10 cellular contexts compared by ENCODE assay signal in the genomic region with DNA sequence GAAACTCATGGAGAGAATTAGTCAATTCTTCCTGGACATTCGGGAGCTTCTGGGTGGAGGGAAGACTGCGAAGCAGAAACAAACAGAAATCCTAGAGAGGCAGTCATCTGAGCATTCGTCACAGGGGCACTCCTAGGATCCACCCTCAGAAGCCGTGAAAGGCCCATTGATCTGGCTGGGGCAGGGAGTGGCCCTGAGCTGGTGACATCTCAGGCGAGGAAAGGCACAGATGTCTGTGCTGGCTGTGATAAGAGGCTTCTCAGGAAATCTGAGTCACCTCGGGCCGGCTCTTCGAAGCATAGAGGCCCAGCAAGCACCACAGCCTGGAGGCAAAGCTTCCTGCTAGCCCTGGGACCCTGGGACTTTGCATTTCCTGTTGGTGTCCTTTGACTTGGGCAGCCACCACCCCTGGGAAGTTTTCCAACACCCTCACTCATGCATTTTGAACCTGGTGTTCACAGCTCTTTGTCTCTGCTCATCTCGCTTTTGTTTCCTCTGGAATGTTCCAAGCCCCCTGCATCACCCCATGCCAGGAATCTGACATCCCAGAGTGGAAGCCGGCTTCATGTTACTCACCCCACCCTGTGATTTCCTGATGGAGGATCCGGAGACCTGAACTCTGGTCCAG. TPM values are rescaled to one million over a fixed set of nuclear protein-coding genes. Genes with fewer than 3 reads are reported as not detected.
DNase-seq lines count a peak whose midpoint lies in the region; ATAC-seq and TF ChIP-seq lines count a peak whose summit lies in the region.
"Had no signal": no experiment of that assay in that cellular context is flagged by ENCODE, and none has a peak within 500 bp of the region (broad histone marks: within the 10 kb centered on the region; RNA-seq: fewer than 3 reads in every experiment).

No MANE protein-coding gene starts in this region.

- no peaks in the 10 kb centered on the region for H3K27me3 Mint-ChIP-seq in neural crest cell (ENCODE audit: low read depth)
- H3K27me3 Mint-ChIP-seq: naive B cell had no signal

- CTCF ChIA-PET in SK-N-SH (lab: Yijun Ruan, JAX), result interaction anchor here (1.7 to 2.9 kb wide), 2 partner anchors 12 to 233 kb away, joined by 4 to 16 read pairs; no protein-coding TSS in a partner anchor

- H3F3A ChIP-seq in SK-N-SH (replicated peaks; ENCODE audit: insufficient read depth), result peaks cover 14% of the 10 kb centered on the region

- WGBS in SK-N-SH (ENCODE audit: low lambda C conversion rate), result 59% methylated on average over 11 of the region's 11 CpGs

- no peaks in the 10 kb centered on the region for H4K20me1 ChIP-seq in SK-N-SH (ENCODE audit: insufficient read depth)

- peaks cover 2% of the 10 kb centered on the region; the same call in 1 of the 2 replicates for H3K9me3 ChIP-seq in ES-I3 (ENCODE audit: control insufficient read depth, insufficient read depth, low read length)
- no peaks in the 10 kb centered on the region for H3K9me3 ChIP-seq in SK-N-SH

- H3K27ac Mint-ChIP-seq in neural crest cell (ENCODE audit: unreplicated experiment), result peak overlapping the region; percentile 98

- DNase-seq in SK-N-SH (no peak), fibroblast of peridontal ligament (ENCODE audit: extremely low read depth) (peak; percentile 58), neural crest cell (ENCODE audit: low read depth, low spot score) (peak; percentile 26), NCI-H1048 (lab: John Stamatoyannopoulos, UW) (no peak), SKM-1 (lab: John Stamatoyannopoulos, UW; ENCODE audit: unreplicated experiment) (no peak), NCI-H128 (lab: John Stamatoyannopoulos, UW; ENCODE audit: unreplicated experiment) (no peak)
- DNase-seq: naive B cell had no signal

- H3K4me3 Mint-ChIP-seq in neural crest cell, result peak overlapping the region; percentile 11
- H3K4me3 Mint-ChIP-seq: naive B cell had no signal

- H3K4me1 ChIP-seq in ES-I3 (ENCODE audit: insufficient read depth, low read length) (peaks cover 32% of the 10 kb centered on the region), SK-N-SH (ENCODE audit: control insufficient read depth in 1 of 2, insufficient read depth in 2 of 2, low read depth in 1 of 2, low read length in 1 of 2) (peaks cover 0 to 11% of the 10 kb centered on the region in 2 experiments; a peak in 2 of 4 replicates)

- H3K9ac ChIP-seq in ES-I3 (ENCODE audit: low read depth, low read length) (peak overlapping the region; percentile 6; the same call in 1 of the 2 replicates), SK-N-SH (peak overlapping the region; percentile 15; the same call in 1 of the 2 replicates)

- peaks cover 5% of the 10 kb centered on the region; the same call in 1 of the 2 replicates for H3K36me3 ChIP-seq in ES-I3 (ENCODE audit: insufficient read depth, low read length)
- H3K36me3 ChIP-seq in SK-N-SH (replicated peaks in 1 of 2; ENCODE audit: control insufficient read depth in 1 of 2, insufficient read depth in 2 of 2, low read length in 1 of 2), result no peaks in the 10 kb centered on the region

- TF ChIP-seq EP300 in SK-N-SH (IDR thresholded peaks at IDR 0.05; ENCODE audit: borderline replicate concordance in 1 of 2, low read depth in 1 of 2, low read length in 1 of 2), result no peak

- H3K9me3 Mint-ChIP-seq in neural crest cell, result no peaks in the 10 kb centered on the region

- H3K9me2 ChIP-seq in SK-N-SH, result no peaks in the 10 kb centered on the region

- 0 out of 2 replicates have a peak overlapping the region, but pooled peaks have one; percentile 0 for H3K4me2 ChIP-seq in SK-N-SH

- no peaks in the 10 kb centered on the region for H3K79me2 ChIP-seq in SK-N-SH (ENCODE audit: insufficient read depth)

- H3K4me3 ChIP-seq in SK-N-SH (ENCODE audit: low read depth in 2 of 2, low read length in 1 of 2), result no peak overlapping the region

- POLR2A ChIA-PET in SK-N-SH (lab: Yijun Ruan, JAX), result no interaction called here

- no peaks in the 10 kb centered on the region for H3K27me3 ChIP-seq in SK-N-SH (ENCODE audit: insufficient read depth)

- peak overlapping the region; percentile 20; the same call in 1 of the 2 replicates for H2AFZ ChIP-seq in SK-N-SH (ENCODE audit: low read depth)

- H3K36me3 Mint-ChIP-seq in neural crest cell (ENCODE audit: low read depth), result peaks cover 37% of the 10 kb centered on the region

- H3K4me1 Mint-ChIP-seq in neural crest cell, result peaks cover 41% of the 10 kb centered on the region
- H3K4me1 Mint-ChIP-seq: naive B cell had no signal

- peak overlapping the region in 1 of 2 experiments; percentile 55; a peak in 2 of 4 replicates for H3K27ac ChIP-seq in SK-N-SH (ENCODE audit: low read depth in 2 of 2, low read length in 1 of 2)
- H3K27ac ChIP-seq: HL-60 had no signal

- ATAC-seq in GM21737 (IDR thresholded peaks at IDR 0.05; ENCODE audit: unreplicated experiment), result no peak

- TF ChIP-seq CTCF in SK-N-SH (IDR thresholded peaks at IDR 0.05) (no peak), neural crest cell (conservative IDR thresholded peaks at IDR 0.05) (no peak)

- no peak for TF ChIP-seq RAD21 in SK-N-SH (IDR thresholded peaks at IDR 0.05; ENCODE audit: low read length)

TF ChIP-seq in SK-N-SH, 30 proteins besides CTCF, POLR2A, EP300 and RAD21:
- TF ChIP-seq RCOR1 (IDR thresholded peaks at IDR 0.05; ENCODE audit: low read length) (no peak), YY1 (IDR thresholded peaks at IDR 0.05; ENCODE audit: low read depth) (no peak), SIN3A (IDR thresholded peaks at IDR 0.05; ENCODE audit: borderline replicate concordance, low read depth, low read length) (no peak), TCF12 (IDR thresholded peaks at IDR 0.05) (0 out of 2 replicates have a peak, but pooled peaks have one; percentile 10), FOXJ3 (CRISPR knock-in tag; IDR thresholded peaks at IDR 0.05) (no peak), ELF1 (IDR thresholded peaks at IDR 0.05) (no peak), JUND (IDR thresholded peaks at IDR 0.05) (0 out of 2 replicates have a peak, but pooled peaks have one; percentile 15), TAF1 (IDR thresholded peaks at IDR 0.05; ENCODE audit: borderline replicate concordance, low read depth, low read length) (no peak), NFIC (IDR thresholded peaks at IDR 0.05; ENCODE audit: borderline replicate concordance) (peak; percentile 8; the same call in 1 of the 2 replicates)
- TF ChIP-seq, protein P1, sequence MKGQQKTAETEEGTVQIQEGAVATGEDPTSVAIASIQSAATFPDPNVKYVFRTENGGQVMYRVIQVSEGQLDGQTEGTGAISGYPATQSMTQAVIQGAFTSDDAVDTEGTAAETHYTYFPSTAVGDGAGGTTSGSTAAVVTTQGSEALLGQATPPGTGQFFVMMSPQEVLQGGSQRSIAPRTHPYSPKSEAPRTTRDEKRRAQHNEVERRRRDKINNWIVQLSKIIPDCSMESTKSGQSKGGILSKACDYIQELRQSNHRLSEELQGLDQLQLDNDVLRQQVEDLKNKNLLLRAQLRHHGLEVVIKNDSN (IDR thresholded peaks at IDR 0.05; ENCODE audit: borderline replicate concordance, low read depth), result no peak
- TF ChIP-seq, protein P2, sequence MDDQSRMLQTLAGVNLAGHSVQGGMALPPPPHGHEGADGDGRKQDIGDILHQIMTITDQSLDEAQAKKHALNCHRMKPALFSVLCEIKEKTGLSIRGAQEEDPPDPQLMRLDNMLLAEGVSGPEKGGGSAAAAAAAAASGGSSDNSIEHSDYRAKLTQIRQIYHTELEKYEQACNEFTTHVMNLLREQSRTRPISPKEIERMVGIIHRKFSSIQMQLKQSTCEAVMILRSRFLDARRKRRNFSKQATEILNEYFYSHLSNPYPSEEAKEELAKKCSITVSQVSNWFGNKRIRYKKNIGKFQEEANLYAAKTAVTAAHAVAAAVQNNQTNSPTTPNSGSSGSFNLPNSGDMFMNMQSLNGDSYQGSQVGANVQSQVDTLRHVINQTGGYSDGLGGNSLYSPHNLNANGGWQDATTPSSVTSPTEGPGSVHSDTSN (IDR thresholded peaks at IDR 0.05), result 0 out of 2 replicates have a peak, but pooled peaks have one; percentile 13
- TF ChIP-seq, protein P3, sequence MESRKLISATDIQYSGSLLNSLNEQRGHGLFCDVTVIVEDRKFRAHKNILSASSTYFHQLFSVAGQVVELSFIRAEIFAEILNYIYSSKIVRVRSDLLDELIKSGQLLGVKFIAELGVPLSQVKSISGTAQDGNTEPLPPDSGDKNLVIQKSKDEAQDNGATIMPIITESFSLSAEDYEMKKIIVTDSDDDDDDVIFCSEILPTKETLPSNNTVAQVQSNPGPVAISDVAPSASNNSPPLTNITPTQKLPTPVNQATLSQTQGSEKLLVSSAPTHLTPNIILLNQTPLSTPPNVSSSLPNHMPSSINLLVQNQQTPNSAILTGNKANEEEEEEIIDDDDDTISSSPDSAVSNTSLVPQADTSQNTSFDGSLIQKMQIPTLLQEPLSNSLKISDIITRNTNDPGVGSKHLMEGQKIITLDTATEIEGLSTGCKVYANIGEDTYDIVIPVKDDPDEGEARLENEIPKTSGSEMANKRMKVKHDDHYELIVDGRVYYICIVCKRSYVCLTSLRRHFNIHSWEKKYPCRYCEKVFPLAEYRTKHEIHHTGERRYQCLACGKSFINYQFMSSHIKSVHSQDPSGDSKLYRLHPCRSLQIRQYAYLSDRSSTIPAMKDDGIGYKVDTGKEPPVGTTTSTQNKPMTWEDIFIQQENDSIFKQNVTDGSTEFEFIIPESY (IDR thresholded peaks at IDR 0.05; ENCODE audit: borderline replicate concordance, low read depth), result no peak
- TF ChIP-seq, protein P4, sequence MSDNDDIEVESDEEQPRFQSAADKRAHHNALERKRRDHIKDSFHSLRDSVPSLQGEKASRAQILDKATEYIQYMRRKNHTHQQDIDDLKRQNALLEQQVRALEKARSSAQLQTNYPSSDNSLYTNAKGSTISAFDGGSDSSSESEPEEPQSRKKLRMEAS (IDR thresholded peaks at IDR 0.05; ENCODE audit: low read depth), result peak; percentile 55; the same call in 1 of the 2 replicates
TF ChIP-seq in SK-N-SH: peak in this region for 5.

RNA-seq across cellular contexts. Expression of a gene that starts 23.3 kb away (rescaled TPM):
- polyA plus RNA-seq in SK-N-SH (2012; rRNA removed), result 3.8 and 4.6 TPM in 2 replicates
- 0.15 and 0.39 TPM in 2 replicates for polyA plus RNA-seq in SK-N-SH (2012; cell fraction: cytosol; rRNA removed)
- polyA plus RNA-seq in SK-N-SH (2012; cell fraction: nucleus; rRNA removed), result 39.1 and 56.6 TPM in 2 replicates
- total RNA-seq in neural crest cell, result 2.4 and 2.8 TPM in 2 replicates

Comparison
In these comparisons a context has a peak if more than half of its experiments do, and no peak if none do; other contexts are left out.
1. DNase-seq: peak in fibroblast of peridontal ligament (single experiment) and neural crest cell (single experiment); none in SK-N-SH (single experiment), NCI-H1048 (single experiment), SKM-1 (single experiment) and NCI-H128 (single experiment).